In the genomic region with DNA sequence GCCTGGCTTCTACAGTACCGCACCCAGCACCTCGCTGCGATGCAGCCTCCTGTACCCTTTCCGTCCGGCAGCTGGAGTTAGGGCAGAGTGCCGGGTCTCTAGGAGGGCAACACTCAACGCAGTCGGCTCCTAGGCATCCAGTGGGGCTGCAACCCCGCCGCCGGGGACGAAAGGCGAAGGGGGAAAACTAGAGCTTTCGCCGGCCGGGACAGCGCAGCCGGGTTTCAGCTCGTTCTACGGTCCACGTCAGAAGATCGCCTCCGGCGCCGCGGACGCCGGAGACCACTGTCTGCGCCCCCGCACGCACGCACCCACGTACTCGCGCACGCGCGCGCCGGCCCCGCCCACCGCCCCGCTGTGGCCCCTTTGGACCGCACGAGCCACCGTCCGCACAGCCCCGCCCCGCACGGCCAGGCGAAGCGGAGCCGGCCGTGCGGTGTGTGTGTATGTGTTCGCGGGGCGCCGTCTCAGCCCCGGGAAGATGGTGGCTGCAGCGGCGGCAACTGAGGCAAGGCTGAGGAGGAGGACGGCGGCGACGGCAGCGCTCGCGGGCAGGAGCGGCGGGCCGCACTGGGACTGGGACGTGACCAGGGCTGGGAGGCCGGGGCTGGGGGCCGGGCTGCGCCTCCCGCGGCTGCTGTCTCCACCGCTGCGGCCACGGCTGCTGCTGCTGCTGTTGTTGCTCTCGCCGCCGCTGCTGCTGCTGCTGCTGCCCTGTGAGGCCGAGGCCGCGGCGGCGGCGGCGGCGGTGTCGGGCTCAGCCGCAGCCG, we compare ENCODE assay signal across 1 cellular context.
TF ChIP-seq lines count a peak whose summit lies in the region.

TSS of gene ATRN (plus strand) at position 392 of the 770 bp plus-strand sequence. CDS start at position 482, 90 bp downstream.

TF ChIP-seq in HepG2, 621 proteins besides CTCF, POLR2A, EP300 and RAD21 (continued from another document and continues in another):
- TF ChIP-seq, protein P1, sequence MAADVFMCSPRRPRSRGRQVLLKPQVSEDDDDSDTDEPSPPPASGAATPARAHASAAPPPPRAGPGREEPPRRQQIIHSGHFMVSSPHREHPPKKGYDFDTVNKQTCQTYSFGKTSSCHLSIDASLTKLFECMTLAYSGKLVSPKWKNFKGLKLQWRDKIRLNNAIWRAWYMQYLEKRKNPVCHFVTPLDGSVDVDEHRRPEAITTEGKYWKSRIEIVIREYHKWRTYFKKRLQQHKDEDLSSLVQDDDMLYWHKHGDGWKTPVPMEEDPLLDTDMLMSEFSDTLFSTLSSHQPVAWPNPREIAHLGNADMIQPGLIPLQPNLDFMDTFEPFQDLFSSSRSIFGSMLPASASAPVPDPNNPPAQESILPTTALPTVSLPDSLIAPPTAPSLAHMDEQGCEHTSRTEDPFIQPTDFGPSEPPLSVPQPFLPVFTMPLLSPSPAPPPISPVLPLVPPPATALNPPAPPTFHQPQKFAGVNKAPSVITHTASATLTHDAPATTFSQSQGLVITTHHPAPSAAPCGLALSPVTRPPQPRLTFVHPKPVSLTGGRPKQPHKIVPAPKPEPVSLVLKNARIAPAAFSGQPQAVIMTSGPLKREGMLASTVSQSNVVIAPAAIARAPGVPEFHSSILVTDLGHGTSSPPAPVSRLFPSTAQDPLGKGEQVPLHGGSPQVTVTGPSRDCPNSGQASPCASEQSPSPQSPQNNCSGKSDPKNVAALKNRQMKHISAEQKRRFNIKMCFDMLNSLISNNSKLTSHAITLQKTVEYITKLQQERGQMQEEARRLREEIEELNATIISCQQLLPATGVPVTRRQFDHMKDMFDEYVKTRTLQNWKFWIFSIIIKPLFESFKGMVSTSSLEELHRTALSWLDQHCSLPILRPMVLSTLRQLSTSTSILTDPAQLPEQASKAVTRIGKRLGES (CRISPR knock-in tag; IDR thresholded peaks at IDR 0.05; ENCODE audit: borderline replicate concordance) = peak; percentile 37; the same call in 1 of the 2 replicates
- TF ChIP-seq ZNF501 (CRISPR knock-in tag; IDR thresholded peaks at IDR 0.05) = peak; percentile 64; the same call in 1 of the 2 replicates
- no peak; the same call in 1 of the 2 replicates for TF ChIP-seq ZNF30 (CRISPR knock-in tag; IDR thresholded peaks at IDR 0.05)
- TF ChIP-seq KLF9 (CRISPR knock-in tag; IDR thresholded peaks at IDR 0.05; ENCODE audit: low read depth) = no peak
- TF ChIP-seq, protein P2, sequence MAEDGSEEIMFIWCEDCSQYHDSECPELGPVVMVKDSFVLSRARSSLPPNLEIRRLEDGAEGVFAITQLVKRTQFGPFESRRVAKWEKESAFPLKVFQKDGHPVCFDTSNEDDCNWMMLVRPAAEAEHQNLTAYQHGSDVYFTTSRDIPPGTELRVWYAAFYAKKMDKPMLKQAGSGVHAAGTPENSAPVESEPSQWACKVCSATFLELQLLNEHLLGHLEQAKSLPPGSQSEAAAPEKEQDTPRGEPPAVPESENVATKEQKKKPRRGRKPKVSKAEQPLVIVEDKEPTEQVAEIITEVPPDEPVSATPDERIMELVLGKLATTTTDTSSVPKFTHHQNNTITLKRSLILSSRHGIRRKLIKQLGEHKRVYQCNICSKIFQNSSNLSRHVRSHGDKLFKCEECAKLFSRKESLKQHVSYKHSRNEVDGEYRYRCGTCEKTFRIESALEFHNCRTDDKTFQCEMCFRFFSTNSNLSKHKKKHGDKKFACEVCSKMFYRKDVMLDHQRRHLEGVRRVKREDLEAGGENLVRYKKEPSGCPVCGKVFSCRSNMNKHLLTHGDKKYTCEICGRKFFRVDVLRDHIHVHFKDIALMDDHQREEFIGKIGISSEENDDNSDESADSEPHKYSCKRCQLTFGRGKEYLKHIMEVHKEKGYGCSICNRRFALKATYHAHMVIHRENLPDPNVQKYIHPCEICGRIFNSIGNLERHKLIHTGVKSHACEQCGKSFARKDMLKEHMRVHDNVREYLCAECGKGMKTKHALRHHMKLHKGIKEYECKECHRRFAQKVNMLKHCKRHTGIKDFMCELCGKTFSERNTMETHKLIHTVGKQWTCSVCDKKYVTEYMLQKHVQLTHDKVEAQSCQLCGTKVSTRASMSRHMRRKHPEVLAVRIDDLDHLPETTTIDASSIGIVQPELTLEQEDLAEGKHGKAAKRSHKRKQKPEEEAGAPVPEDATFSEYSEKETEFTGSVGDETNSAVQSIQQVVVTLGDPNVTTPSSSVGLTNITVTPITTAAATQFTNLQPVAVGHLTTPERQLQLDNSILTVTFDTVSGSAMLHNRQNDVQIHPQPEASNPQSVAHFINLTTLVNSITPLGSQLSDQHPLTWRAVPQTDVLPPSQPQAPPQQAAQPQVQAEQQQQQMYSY (CRISPR knock-in tag; IDR thresholded peaks at IDR 0.05) = peak; percentile 27
- peak; percentile 68; the same call in 1 of the 2 replicates for TF ChIP-seq ZNF747 (CRISPR knock-in tag; IDR thresholded peaks at IDR 0.05; ENCODE audit: borderline replicate concordance)
- no peak for TF ChIP-seq STAT5B (CRISPR knock-in tag; IDR thresholded peaks at IDR 0.05)
- TF ChIP-seq THAP11 (CRISPR knock-in tag; IDR thresholded peaks at IDR 0.05) = peak; percentile 94
- peak; percentile 77; the same call in 1 of the 2 replicates for TF ChIP-seq ZNF510 (CRISPR knock-in tag; IDR thresholded peaks at IDR 0.05; ENCODE audit: low read depth)
- peak; percentile 91 for TF ChIP-seq SKI (IDR thresholded peaks at IDR 0.05; ENCODE audit: partially characterized antibody)
- peak; percentile 74; the same call in 1 of the 2 replicates for TF ChIP-seq ZBED4 (CRISPR knock-in tag; IDR thresholded peaks at IDR 0.05; ENCODE audit: borderline replicate concordance)
- TF ChIP-seq BCL6 (CRISPR knock-in tag; IDR thresholded peaks at IDR 0.05) = no peak
- TF ChIP-seq, protein P3, sequence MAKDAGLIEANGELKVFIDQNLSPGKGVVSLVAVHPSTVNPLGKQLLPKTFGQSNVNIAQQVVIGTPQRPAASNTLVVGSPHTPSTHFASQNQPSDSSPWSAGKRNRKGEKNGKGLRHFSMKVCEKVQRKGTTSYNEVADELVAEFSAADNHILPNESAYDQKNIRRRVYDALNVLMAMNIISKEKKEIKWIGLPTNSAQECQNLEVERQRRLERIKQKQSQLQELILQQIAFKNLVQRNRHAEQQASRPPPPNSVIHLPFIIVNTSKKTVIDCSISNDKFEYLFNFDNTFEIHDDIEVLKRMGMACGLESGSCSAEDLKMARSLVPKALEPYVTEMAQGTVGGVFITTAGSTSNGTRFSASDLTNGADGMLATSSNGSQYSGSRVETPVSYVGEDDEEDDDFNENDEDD (CRISPR knock-in tag; IDR thresholded peaks at IDR 0.05; ENCODE audit: borderline replicate concordance) = peak; percentile 91
- peak; percentile 87 for TF ChIP-seq MAZ (IDR thresholded peaks at IDR 0.05; ENCODE audit: borderline replicate concordance, low read depth, low read length)
- peak; percentile 100 for TF ChIP-seq MAZ (CRISPR knock-in tag; IDR thresholded peaks at IDR 0.05; ENCODE audit: low read depth)
- peak; percentile 98 for TF ChIP-seq ZNF451 (CRISPR knock-in tag; IDR thresholded peaks at IDR 0.05)
- TF ChIP-seq FOXM1 (CRISPR knock-in tag; IDR thresholded peaks at IDR 0.05) = peak; percentile 61; the same call in 1 of the 2 replicates
- peak; percentile 82; the same call in 1 of the 2 replicates for TF ChIP-seq ZNF619 (CRISPR knock-in tag; IDR thresholded peaks at IDR 0.05)
- TF ChIP-seq NR2F6 (IDR thresholded peaks at IDR 0.05) = no peak
- peak; percentile 84; the same call in 1 of the 2 replicates for TF ChIP-seq NR2F6 (CRISPR knock-in tag; IDR thresholded peaks at IDR 0.05)
- TF ChIP-seq TEAD3 (CRISPR knock-in tag; optimal IDR thresholded peaks at IDR 0.05; ENCODE audit: borderline replicate concordance) = peak; percentile 71
- no peak; the same call in 1 of the 2 replicates for TF ChIP-seq HNF1A (IDR thresholded peaks at IDR 0.05; ENCODE audit: low read depth)
- peak; percentile 92 for TF ChIP-seq HNF1A (CRISPR knock-in tag; IDR thresholded peaks at IDR 0.05; ENCODE audit: borderline replicate concordance)
- TF ChIP-seq SPEN (CRISPR knock-in tag; IDR thresholded peaks at IDR 0.05; ENCODE audit: low read depth) = peak; percentile 99
- peak; percentile 91 for TF ChIP-seq GATAD1 (CRISPR knock-in tag; IDR thresholded peaks at IDR 0.05)
- no peak for TF ChIP-seq KAT2B (IDR thresholded peaks at IDR 0.05; ENCODE audit: borderline replicate concordance, low read depth, low read length)
- peak; percentile 94 for TF ChIP-seq NR2C2 (CRISPR knock-in tag; IDR thresholded peaks at IDR 0.05; ENCODE audit: borderline replicate concordance)
- peak; percentile 83 for TF ChIP-seq ZNF350 (CRISPR knock-in tag; IDR thresholded peaks at IDR 0.05; ENCODE audit: borderline replicate concordance, low read depth)
- peak; percentile 80 for TF ChIP-seq XRCC5 (optimal IDR thresholded peaks at IDR 0.05; ENCODE audit: low read length)
- TF ChIP-seq GLI4 (CRISPR knock-in tag; IDR thresholded peaks at IDR 0.05; ENCODE audit: borderline replicate concordance) = 0 out of 2 replicates have a peak, but pooled peaks have one; percentile 95
- TF ChIP-seq HDAC2 (CRISPR knock-in tag; IDR thresholded peaks at IDR 0.05) = peak; percentile 79
- TF ChIP-seq HOXA7 (CRISPR knock-in tag; IDR thresholded peaks at IDR 0.05) = no peak
- TF ChIP-seq FOSL1 (CRISPR knock-in tag; IDR thresholded peaks at IDR 0.05; ENCODE audit: borderline replicate concordance) = no peak; the same call in 1 of the 2 replicates
- TF ChIP-seq ZNF326 (CRISPR knock-in tag; IDR thresholded peaks at IDR 0.05; ENCODE audit: borderline replicate concordance) = no peak
- TF ChIP-seq NFYB (CRISPR knock-in tag; IDR thresholded peaks at IDR 0.05) = peak; percentile 52
- peak; percentile 90 for TF ChIP-seq IRX3 (CRISPR knock-in tag; IDR thresholded peaks at IDR 0.05; ENCODE audit: borderline replicate concordance, low read depth)
- peak; percentile 97 for TF ChIP-seq HBP1 (CRISPR knock-in tag; IDR thresholded peaks at IDR 0.05; ENCODE audit: low read depth)
- 0 out of 2 replicates have a peak, but pooled peaks have one; percentile 16 for TF ChIP-seq ZNF460 (CRISPR knock-in tag; IDR thresholded peaks at IDR 0.05; ENCODE audit: borderline replicate concordance)
- no peak for TF ChIP-seq PCBP1 (IDR thresholded peaks at IDR 0.05; ENCODE audit: borderline replicate concordance, low read depth, low read length)
